1 cellular context compared by ENCODE assay signal in the genomic region with DNA sequence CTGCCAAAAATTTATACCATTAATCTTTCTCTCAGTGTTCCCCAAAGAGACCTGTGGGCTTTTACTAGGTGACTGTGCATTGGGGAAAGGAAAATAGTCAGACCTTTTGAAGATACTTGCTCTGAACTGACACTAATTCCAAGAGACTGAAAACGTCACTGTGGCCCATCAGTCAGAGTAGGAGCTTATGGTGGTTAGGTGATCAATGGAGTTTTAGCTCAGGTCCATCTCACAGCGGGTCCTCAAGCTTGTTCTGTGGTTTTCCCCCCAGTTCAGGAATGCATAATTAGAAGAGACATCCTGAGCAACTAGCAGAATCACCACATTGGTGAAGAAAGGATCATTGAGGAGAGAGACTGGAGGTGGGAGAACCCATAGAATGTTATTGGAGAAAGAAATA.
A peak's percentile ranks its signal among the peaks of the same experiment; 100 is the strongest.
TF ChIP-seq lines count a peak whose summit lies in the region.

No MANE protein-coding gene starts in this region.

TF ChIP-seq in GM12878, 131 proteins besides CTCF, POLR2A, EP300 and RAD21:
- TF ChIP-seq NR2F1 (conservative IDR thresholded peaks at IDR 0.05) (no peak), RELA (IDR thresholded peaks at IDR 0.05; ENCODE audit: borderline replicate concordance, partially characterized antibody) (no peak), FOXM1 (IDR thresholded peaks at IDR 0.05; ENCODE audit: low read depth, low read length) (no peak), JUNB (IDR thresholded peaks at IDR 0.05) (peak; percentile 49), MEF2B (IDR thresholded peaks at IDR 0.05; ENCODE audit: partially characterized antibody, poor library complexity, severe bottlenecking) (no peak), ZBTB11 (CRISPR knock-in tag; IDR thresholded peaks at IDR 0.05) (no peak), RUNX3 (IDR thresholded peaks at IDR 0.05; ENCODE audit: low read length) (peak; percentile 70; the same call in 1 of the 2 replicates), CREM (IDR thresholded peaks at IDR 0.05; ENCODE audit: low read depth) (peak; percentile 28; the same call in 1 of the 2 replicates), REST (IDR thresholded peaks at IDR 0.05; ENCODE audit: low read depth, low read length) (no peak), EED (IDR thresholded peaks at IDR 0.05; ENCODE audit: low read depth) (0 out of 2 replicates have a peak, but pooled peaks have one; percentile 24), HCFC1 (IDR thresholded peaks at IDR 0.05; ENCODE audit: low read length) (no peak), ZZZ3 (IDR thresholded peaks at IDR 0.05; ENCODE audit: control insufficient read depth, insufficient read length, low read depth) (no peak), ZNF217 (IDR thresholded peaks at IDR 0.05) (no peak)
